ENCODE assay signal across 10 cellular contexts in the genomic region with DNA sequence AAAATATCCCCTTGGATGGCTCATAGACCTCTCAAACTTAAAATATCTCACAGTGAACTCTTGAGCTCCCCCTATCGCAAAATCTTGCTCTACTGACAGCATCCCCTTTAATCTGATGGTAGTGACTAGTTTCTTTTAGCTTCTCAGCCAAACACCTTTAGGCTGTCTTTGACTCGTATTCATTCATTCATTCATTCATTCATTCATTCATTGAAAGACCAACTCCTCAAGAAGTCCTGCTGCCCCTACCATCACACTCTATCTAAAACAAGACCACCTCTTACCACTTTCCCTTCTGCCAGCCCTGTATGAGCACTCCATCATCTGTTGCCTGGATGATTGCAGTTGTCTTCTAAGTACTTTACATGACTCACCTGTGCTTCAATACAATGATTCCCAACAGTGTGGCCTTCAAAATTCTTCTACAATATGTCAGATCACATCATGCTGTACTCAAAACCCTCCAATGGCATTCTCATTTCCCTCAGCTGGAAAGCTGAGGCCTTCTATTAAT. TPM values are rescaled to one million over a fixed set of nuclear protein-coding genes. Genes with fewer than 3 reads are reported as not detected.
A peak's percentile ranks its signal among the peaks of the same experiment; 100 is the strongest.
DNase-seq lines count a peak whose midpoint lies in the region; ATAC-seq, FAIRE-seq and TF ChIP-seq lines count a peak whose summit lies in the region.
"Had no signal": no experiment of that assay in that cellular context is flagged by ENCODE, and none has a peak within 500 bp of the region (broad histone marks: within the 10 kb centered on the region; RNA-seq: fewer than 3 reads in every experiment).

No MANE protein-coding gene starts in this region.

- no peak overlapping the region for H2AFZ ChIP-seq in GM23248

- H3F3A ChIP-seq in GM23248 (ENCODE audit: insufficient read depth): peaks cover 72% of the 10 kb centered on the region

- H3K9me2 ChIP-seq in GM23248 (ENCODE audit: insufficient read depth): no peaks in the 10 kb centered on the region

- DNase-seq in BJ (ENCODE audit: low read depth): no peak
- peak; percentile 65 for DNase-seq in GM23248
- peak; percentile 73 for DNase-seq in RCC 7860 (ENCODE audit: low spot score)
- DNase-seq in germinal center (ENCODE audit: low spot score): peak; percentile 18
- no peak for DNase-seq in stimulated activated CD8-positive, alpha-beta memory T cell treated with anti-CD3 and anti-CD28 coated beads, Interleukin-4, amount 100 ng/mL, for 48 hours
- DNase-seq in activated effector memory CD4-positive, alpha-beta T cell treated with Interleukin-2 at 50 U/mL for 16 hours: no peak
- no peak for DNase-seq in activated T-cell treated with anti-CD3 and anti-CD28 coated beads, Interleukin-2, amount 50 U/mL, for 48 hours

- TF ChIP-seq CTCF in BJ (IDR thresholded peaks at IDR 0.05; ENCODE audit: insufficient read depth, low read depth, low read length): peak; percentile 34; the same call in 1 of the 2 replicates

- no peaks in the 10 kb centered on the region for H3K27me3 ChIP-seq in BJ (ENCODE audit: control insufficient read depth, insufficient read depth, low read length)
- H3K27me3 ChIP-seq in GM23248 (replicated peaks; ENCODE audit: insufficient read depth): no peaks in the 10 kb centered on the region

- no peak for ATAC-seq in GM21737 (IDR thresholded peaks at IDR 0.05; ENCODE audit: unreplicated experiment)

- no peak overlapping the region for H3K4me3 ChIP-seq in BJ (ENCODE audit: low read depth, low read length)
- no peak overlapping the region for H3K4me3 ChIP-seq in GM23248

- CTCF ChIA-PET in BJ (lab: Yijun Ruan, JAX): interaction anchor here (0.6 to 2.0 kb wide), 7 partner anchors 8 to 91 kb away, joined by 3 to 6 read pairs (median 5); no protein-coding TSS in a partner anchor

- POLR2A ChIA-PET in BJ (lab: Charles Lee): no interaction called here

- H3K36me3 ChIP-seq in BJ (ENCODE audit: control insufficient read depth, insufficient read depth, low read length) (no peaks in the 10 kb centered on the region), GM23248 (ENCODE audit: low read depth) (no peaks in the 10 kb centered on the region)

- no peak overlapping the region for H3K4me2 ChIP-seq in GM23248 (ENCODE audit: unreplicated experiment)

- FAIRE-seq in RCC 7860 (lab: Jason Lieb, UNC): no peak
- FAIRE-seq: GM12892, islet of Langerhans had no signal

- WGBS in GM23248 (ENCODE audit: low coverage in 1 of 2, low lambda C conversion rate in 2 of 2, missing lambda C conversion rate in 2 of 2), 2 experiments: 71 to 73% methylated on average over 2 of the region's 2 CpGs

- H3K9me3 ChIP-seq in GM23248 (ENCODE audit: low read depth): no peaks in the 10 kb centered on the region

- in situ Hi-C loops in GM23248 (cut with MboI): no loop called here

- H4K20me1 ChIP-seq in GM23248 (ENCODE audit: insufficient read depth): no peaks in the 10 kb centered on the region

- peaks cover 67% of the 10 kb centered on the region for H3K79me2 ChIP-seq in GM23248 (ENCODE audit: insufficient read depth)

- peak overlapping the region; percentile 71; the same call in 1 of the 2 replicates for H3K27ac ChIP-seq in GM23248

- H3K4me1 ChIP-seq in GM23248 (ENCODE audit: insufficient read depth): peaks cover 46% of the 10 kb centered on the region

- H3K9ac ChIP-seq in GM23248: no peak overlapping the region

RNA-seq across cellular contexts. Expression of gene ITGA2, which starts 46.8 kb away (rescaled TPM):
- polyA plus RNA-seq in BJ (2011; rRNA removed) (5.3 and 10.1 TPM in 2 replicates), GM23248 (2016; fragmentation: Nextera tagmentation; extraction: Ambion mirVana) (10.3 and 10.4 TPM in 2 replicates)
- polyA minus RNA-seq in BJ (2011; rRNA and poly(A)+ RNA removed): 8.4 and 10.4 TPM in 2 replicates
- 21.5 and 24.3 TPM in 2 replicates for total RNA-seq in GM23248 (2014; rRNA removed; shearing (Covaris generic))

Comparison
In these comparisons a context has a peak if more than half of its experiments do, and no peak if none do; other contexts are left out.
1. DNase-seq: peak in GM23248 (single experiment), RCC 7860 (single experiment) and germinal center (single experiment); none in BJ (single experiment), stimulated activated CD8-positive, alpha-beta memory T cell treated with anti-CD3 and anti-CD28 coated beads, Interleukin-4, amount 100 ng/mL, for 48 hours (single experiment), activated effector memory CD4-positive, alpha-beta T cell treated with Interleukin-2 at 50 U/mL for 16 hours (single experiment) and activated T-cell treated with anti-CD3 and anti-CD28 coated beads, Interleukin-2, amount 50 U/mL, for 48 hours (0 of 2).